8 cellular contexts compared by ENCODE assay signal in the genomic region with DNA sequence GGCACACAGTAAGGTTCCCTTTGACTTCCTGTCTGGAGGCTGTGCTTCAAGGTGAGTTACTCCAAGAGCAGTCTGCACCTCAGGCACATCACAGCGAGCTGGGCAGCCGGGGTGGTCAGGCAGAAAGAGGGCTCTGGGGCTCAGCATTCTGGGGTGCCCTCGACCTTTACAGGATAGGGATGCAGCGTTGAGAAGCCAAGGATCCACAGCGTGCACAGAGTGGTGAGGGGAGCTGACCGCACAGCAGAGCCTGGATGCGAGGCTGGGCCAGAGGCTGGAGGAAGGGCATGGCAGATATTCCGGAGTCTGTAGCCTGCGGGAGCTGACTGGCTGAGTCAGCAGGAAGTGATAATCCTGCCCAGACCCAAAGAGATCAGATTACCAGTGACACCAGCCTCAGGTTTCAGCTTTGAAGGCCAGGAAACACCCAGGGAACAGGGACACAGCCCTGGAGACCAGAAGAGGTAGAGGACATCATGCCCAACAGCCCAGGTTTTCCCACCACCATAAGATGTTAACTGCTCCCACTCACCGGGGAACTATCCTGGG. TPM values are rescaled to one million over a fixed set of nuclear protein-coding genes. Genes with fewer than 3 reads are reported as not detected.
DNase-seq lines count a peak whose midpoint lies in the region; ATAC-seq and TF ChIP-seq lines count a peak whose summit lies in the region.

No MANE protein-coding gene starts in this region.

- no peak for TF ChIP-seq POLR2A in prostate gland (IDR thresholded peaks at IDR 0.05)

- no peak for ATAC-seq in HG03521 (IDR thresholded peaks at IDR 0.05; ENCODE audit: unreplicated experiment)
- no peak for ATAC-seq in GM19023 (IDR thresholded peaks at IDR 0.05; ENCODE audit: unreplicated experiment)

- CTCF ChIA-PET in RWPE1 (lab: Yijun Ruan, JAX) = interaction anchor here (0.6 to 1.2 kb wide), 4 partner anchors 22 to 448 kb away, joined by 3 to 6 read pairs (median 5); no protein-coding TSS in a partner anchor

- H3K27ac ChIP-seq in RWPE1 = peak overlapping the region; percentile 66
- peak overlapping the region; percentile 31 for H3K27ac ChIP-seq in rectal smooth muscle tissue (ENCODE audit: low read depth, low read length)
- no peak overlapping the region for H3K27ac ChIP-seq in caudate nucleus (ENCODE audit: low read depth, low read length)
- no peak overlapping the region for H3K27ac ChIP-seq in prostate gland

- no peak for TF ChIP-seq CTCF in RWPE1 (conservative IDR thresholded peaks at IDR 0.05; ENCODE audit: low read depth)
- TF ChIP-seq CTCF in prostate gland (IDR thresholded peaks at IDR 0.05) = no peak

- no peak overlapping the region for H3K9ac ChIP-seq in rectal smooth muscle tissue (ENCODE audit: low read length)

- H3K36me3 ChIP-seq in H7 (replicated peaks; ENCODE audit: control insufficient read depth, insufficient read depth, low read length) (no peaks in the 10 kb centered on the region), rectal smooth muscle tissue (ENCODE audit: control insufficient read depth, insufficient read depth, low read length) (no peaks in the 10 kb centered on the region), prostate gland (no peaks in the 10 kb centered on the region)

- no peaks in the 10 kb centered on the region for H3K9me3 ChIP-seq in prostate gland

- 75% methylated on average over 10 of the region's 10 CpGs for WGBS in prostate gland

- H3K4me1 ChIP-seq in rectal smooth muscle tissue (ENCODE audit: control insufficient read depth, insufficient read depth, low read length) = peaks cover 21% of the 10 kb centered on the region
- no peaks in the 10 kb centered on the region for H3K4me1 ChIP-seq in prostate gland (replicated peaks)

- intact Hi-C loops in prostate gland (cut with DNase I) = no loop called here

- DNase-seq in H7 (peak; percentile 68), RWPE1 (ENCODE audit: low spot score) (peak; percentile 66), fibroblast of the conjunctiva (ENCODE audit: low read depth) (peak; percentile 33), caudate nucleus (lab: John Stamatoyannopoulos, UW) (no peak), prostate gland (ENCODE audit: low spot score) (no peak)

- H3K27me3 ChIP-seq in H7 (ENCODE audit: control insufficient read depth, insufficient read depth, low read length) = no peaks in the 10 kb centered on the region
- no peaks in the 10 kb centered on the region for H3K27me3 ChIP-seq in rectal smooth muscle tissue (ENCODE audit: control insufficient read depth, insufficient read depth, low read length)
- H3K27me3 ChIP-seq in prostate gland (replicated peaks; ENCODE audit: insufficient read depth) = no peaks in the 10 kb centered on the region

- H3K4me3 ChIP-seq in H7 (ENCODE audit: insufficient read depth, low read depth, low read length) = no peak overlapping the region
- H3K4me3 ChIP-seq in rectal smooth muscle tissue (ENCODE audit: low read length) = no peak overlapping the region
- H3K4me3 ChIP-seq in prostate gland = no peak overlapping the region

- POLR2A ChIA-PET in RWPE1 (lab: Yijun Ruan, JAX; ENCODE audit: low non-redundant PET) = no interaction called here

RNA-seq across cellular contexts. Expression of a gene that starts 38.4 kb away (rescaled TPM):
- total RNA-seq in H7 (2014; rRNA removed; shearing (Covaris generic)) = 2.7 and 7.0 TPM in 2 replicates
- total RNA-seq in prostate gland = 100 to 1,000 TPM in 1 of 2 donors, 10 to 100 TPM in 1; 78.7 to 139 TPM

Comparison
In these comparisons a context has a peak if more than half of its experiments do, and no peak if none do; other contexts are left out.
1. DNase-seq: peak in H7 (single experiment), RWPE1 (single experiment) and fibroblast of the conjunctiva (single experiment); none in caudate nucleus (0 of 61) and prostate gland (single experiment).
2. H3K27ac ChIP-seq: peak in RWPE1 (single experiment) and rectal smooth muscle tissue (single experiment); none in caudate nucleus (single experiment) and prostate gland (0 of 2).
3. RNA of a gene that starts 38.4 kb away (total RNA-seq): 78.7 to 139 TPM in prostate gland; 2.7 to 7.0 TPM in H7; every median in the first group is over 10 times any median in the second.